In genomic region chr9:125418404-125418803, GRCh38 we compare ENCODE assay signal across 23 cellular contexts.
DNase-seq lines count a peak whose midpoint lies in the region; ATAC-seq, FAIRE-seq and TF ChIP-seq lines count a peak whose summit lies in the region.
"Had no signal": no experiment of that assay in that cellular context is flagged by ENCODE, and none has a peak within 500 bp of the region (broad histone marks: within the 10 kb centered on the region; RNA-seq: fewer than 3 reads in every experiment).

No MANE protein-coding gene starts in this region.

- no peak overlapping the region for H3K9ac ChIP-seq in K562 (ENCODE audit: insufficient read depth in 1 of 2, low read depth in 2 of 2, low read length in 2 of 2)

- TF ChIP-seq POLR2A in K562 (conservative IDR thresholded peaks at IDR 0.05) (no peak), upper lobe of left lung (IDR thresholded peaks at IDR 0.05) (no peak)

- no peaks in the 10 kb centered on the region for H3K79me2 ChIP-seq in K562 (ENCODE audit: control insufficient read depth, insufficient read depth, low read length)

- TF ChIP-seq EP300 in K562 (IDR thresholded peaks at IDR 0.05; ENCODE audit: low read length) (no peak), upper lobe of left lung (IDR thresholded peaks at IDR 0.05) (no peak)

- no peak overlapping the region for H3K4me2 ChIP-seq in K562 (ENCODE audit: insufficient read depth, low read length)

- DNase-seq in M059J (ENCODE audit: low read depth) (peak; percentile 27), K562 (ENCODE audit: extremely low read depth in 1 of 4, low spot score in 3 of 4) (no peak), fibroblast of peridontal ligament (ENCODE audit: extremely low read depth) (peak; percentile 56), NCI-H82 (lab: John Stamatoyannopoulos, UW) (no peak), upper lobe of left lung (no peak), LoVo (ENCODE audit: low spot score) (no peak)
- no peak for DNase-seq in effector memory CD4-positive, alpha-beta T cell
- DNase-seq: C1 segment of cervical spinal cord; Caco-2; CD4-positive, alpha-beta memory T cell; EL; GF-D8; Karpas-422; MG63; NCI-H2029; NCI-H446 treated with DMSO at 0.1 percent for 48 hours; NCI-H526; SHP77; SW 1271 had no signal

- no peak for TF ChIP-seq RAD21 in K562 (CRISPR knock-in tag; conservative IDR thresholded peaks at IDR 0.05 in 1 of 2, IDR thresholded peaks at IDR 0.05 in 1 of 2)

- H3K4me3 ChIP-seq in K562 (no peak overlapping the region), upper lobe of left lung (no peak overlapping the region)
- H3K4me3 ChIP-seq in effector memory CD4-positive, alpha-beta T cell (ENCODE audit: insufficient read depth, low read depth, low read length, poor library complexity, severe bottlenecking): no peak overlapping the region
- H3K4me3 ChIP-seq: MG63 had no signal

- in situ Hi-C loops in K562 (cut with MboI): no loop called here

- H3K27ac ChIP-seq in K562 (ENCODE audit: extremely low read depth, low read depth, low read length): no peak overlapping the region
- no peak overlapping the region for H3K27ac ChIP-seq in upper lobe of left lung
- H3K27ac ChIP-seq in effector memory CD4-positive, alpha-beta T cell (ENCODE audit: insufficient read depth, low read length, poor library complexity, severe bottlenecking): no peak overlapping the region
- H3K27ac ChIP-seq: HL-60, RWPE1 had no signal

- POLR2A ChIA-PET in K562 (lab: Yijun Ruan, JAX): no interaction called here

- 29% methylated on average over 3 of the region's 3 CpGs for WGBS in K562 (ENCODE audit: insufficient coverage, low coverage, missing lambda C conversion rate)
- WGBS in upper lobe of left lung, 2 donors: 85 to 89% methylated on average over 3 of the region's 3 CpGs

- peak; percentile 37 for FAIRE-seq in K562 (lab: Jason Lieb, UNC)
- FAIRE-seq: GM12891 had no signal

- H4K20me1 ChIP-seq in K562 (replicated peaks; ENCODE audit: control insufficient read depth, insufficient read depth, low read length): no peaks in the 10 kb centered on the region

- H3K9me1 ChIP-seq in K562 (ENCODE audit: control insufficient read depth, insufficient read depth, low read length): no peaks in the 10 kb centered on the region

- intact Hi-C loops in K562 (cut with micrococcal nuclease): no loop called here

- H3K4me1 ChIP-seq in K562 (replicated peaks in 1 of 2; ENCODE audit: control insufficient read depth in 2 of 2, insufficient read depth in 2 of 2, low read length in 2 of 2) (peaks cover 3 to 17% of the 10 kb centered on the region in 2 experiments; a peak in 4 of 5 replicates), upper lobe of left lung (no peaks in the 10 kb centered on the region)
- H3K4me1 ChIP-seq in effector memory CD4-positive, alpha-beta T cell (ENCODE audit: control insufficient read depth, insufficient read depth, low read length, poor library complexity, severe bottlenecking): no peaks in the 10 kb centered on the region

- TF ChIP-seq CTCF in K562 (IDR thresholded peaks at IDR 0.05 in 2 of 3, conservative IDR thresholded peaks at IDR 0.05 in 1 of 3; ENCODE audit: insufficient read depth in 2 of 3, low read depth in 1 of 3, low read length in 3 of 3): no peak
- TF ChIP-seq CTCF in upper lobe of left lung (IDR thresholded peaks at IDR 0.05): no peak

- no peaks in the 10 kb centered on the region for H3K9me3 ChIP-seq in K562 (replicated peaks; ENCODE audit: control insufficient read depth, insufficient read depth, low read depth, low read length)
- no peaks in the 10 kb centered on the region for H3K9me3 ChIP-seq in upper lobe of left lung
- no peaks in the 10 kb centered on the region for H3K9me3 ChIP-seq in effector memory CD4-positive, alpha-beta T cell (ENCODE audit: control insufficient read depth, low read length)
- H3K9me3 ChIP-seq: Caco-2, MG63 had no signal

- ATAC-seq in K562 (no peak), upper lobe of left lung (ENCODE audit: low FRiP score in 2 of 2) (no peak)
- ATAC-seq: Panc1 had no signal

- BruUV-seq in K562 (replicated peaks; lab: Mats Ljungman, UMichigan): no TSS peak

- no peaks in the 10 kb centered on the region for H3K36me3 ChIP-seq in K562 (ENCODE audit: control insufficient read depth, insufficient read depth, low read length)
- no peaks in the 10 kb centered on the region for H3K36me3 ChIP-seq in upper lobe of left lung
- H3K36me3 ChIP-seq in effector memory CD4-positive, alpha-beta T cell (ENCODE audit: control insufficient read depth, insufficient read depth, low read length): no peaks in the 10 kb centered on the region
- H3K36me3 ChIP-seq: MG63 had no signal

- H2AFZ ChIP-seq in K562 (ENCODE audit: low read depth, low read length): no peak overlapping the region

- CTCF ChIA-PET in K562 (lab: Yijun Ruan, JAX; ENCODE audit: low intra/inter-chr PET ratio): no interaction called here

- H3K27me3 ChIP-seq in K562 (ENCODE audit: control insufficient read depth in 2 of 2, insufficient read depth in 2 of 2, low read length in 2 of 2) (no peaks in the 10 kb centered on the region), upper lobe of left lung (no peaks in the 10 kb centered on the region)
- no peaks in the 10 kb centered on the region for H3K27me3 ChIP-seq in effector memory CD4-positive, alpha-beta T cell (replicated peaks; ENCODE audit: control insufficient read depth, insufficient read depth, low read length, poor library complexity, severe bottlenecking)
- H3K27me3 ChIP-seq: MG63 had no signal

TF ChIP-seq in K562, 482 proteins besides CTCF, POLR2A, EP300 and RAD21:
- no peak for TF ChIP-seq ZBTB5 (IDR thresholded peaks at IDR 0.05)
- no peak for TF ChIP-seq MEF2A (IDR thresholded peaks at IDR 0.05; ENCODE audit: control insufficient read depth, low read depth, low read length)
- no peak for TF ChIP-seq ZNF253 (CRISPR knock-in tag; conservative IDR thresholded peaks at IDR 0.05)
- TF ChIP-seq VEZF1 (CRISPR knock-in tag; IDR thresholded peaks at IDR 0.05): no peak
- no peak for TF ChIP-seq ZFP91 (CRISPR knock-in tag; IDR thresholded peaks at IDR 0.05)
- no peak for TF ChIP-seq KLF10 (CRISPR knock-in tag; IDR thresholded peaks at IDR 0.05)
- TF ChIP-seq BRCA1 (IDR thresholded peaks at IDR 0.05): no peak
- TF ChIP-seq BRCA1 (CRISPR knock-in tag; IDR thresholded peaks at IDR 0.05): no peak
- no peak for TF ChIP-seq GABPB1 (CRISPR knock-in tag; IDR thresholded peaks at IDR 0.05)
- no peak for TF ChIP-seq ZBTB49 (CRISPR knock-in tag; IDR thresholded peaks at IDR 0.05; ENCODE audit: borderline replicate concordance)

Comparison
In these comparisons a context has a peak if more than half of its experiments do, and no peak if none do; other contexts are left out.
1. DNase-seq: peak in M059J (single experiment) and fibroblast of peridontal ligament (single experiment); none in K562 (0 of 4), NCI-H82 (single experiment), upper lobe of left lung (0 of 2), LoVo (single experiment) and effector memory CD4-positive, alpha-beta T cell (0 of 3).